ENCODE assay signal across 21 cellular contexts in the genomic region with DNA sequence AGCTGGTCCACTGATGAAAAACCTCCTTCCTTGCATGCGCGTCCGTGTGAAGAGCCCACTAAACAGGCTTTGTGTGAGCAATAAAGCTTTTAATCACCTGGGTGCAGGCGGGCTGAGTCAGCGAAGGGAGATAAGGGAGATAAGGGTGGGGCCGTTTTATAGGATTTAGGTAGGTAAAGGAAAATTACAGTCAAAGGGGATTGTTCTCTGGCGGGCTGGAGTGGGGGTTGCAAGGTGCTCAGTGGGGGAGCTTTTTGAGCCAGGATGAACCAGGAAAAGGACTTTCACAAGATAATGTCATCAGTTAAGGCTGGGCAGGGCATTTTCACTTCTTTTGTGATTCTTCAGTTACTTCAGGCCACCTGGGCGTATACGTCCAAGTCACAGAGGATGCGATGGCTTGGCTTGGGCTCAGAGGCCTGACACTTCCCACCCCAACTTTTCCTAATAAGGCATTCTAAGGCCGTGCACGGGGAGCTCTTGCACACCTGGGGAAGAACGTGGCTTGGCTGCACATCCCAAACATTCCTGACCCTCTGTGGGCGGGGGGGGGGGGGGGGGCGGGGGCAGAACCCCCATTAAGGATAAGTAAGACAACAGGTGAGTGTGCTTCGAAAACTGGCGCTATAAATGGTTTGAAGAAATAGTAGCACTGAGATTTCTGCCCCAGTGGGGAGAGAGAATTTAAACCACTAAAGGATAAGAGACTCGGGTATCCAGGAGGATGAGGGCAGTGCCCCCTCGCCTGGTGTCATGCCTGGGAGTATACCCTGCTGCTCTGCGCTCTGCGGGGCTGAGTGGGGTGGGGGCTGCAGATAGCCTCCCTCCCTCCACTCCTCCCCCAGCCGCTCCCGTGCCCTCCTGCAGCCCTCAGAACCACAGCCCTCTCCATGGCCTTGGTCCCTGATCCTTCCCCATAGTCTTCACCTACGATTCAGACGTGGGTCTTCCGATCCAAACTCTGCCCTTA.
A peak's percentile ranks its signal among the peaks of the same experiment; 100 is the strongest.
DNase-seq lines count a peak whose midpoint lies in the region; ATAC-seq and TF ChIP-seq lines count a peak whose summit lies in the region.
"Had no signal": no experiment of that assay in that cellular context is flagged by ENCODE, and none has a peak within 500 bp of the region (broad histone marks: within the 10 kb centered on the region; RNA-seq: fewer than 3 reads in every experiment).

No MANE protein-coding gene starts in this region.

- peak overlapping the region; percentile 99 for H2BK120ac ChIP-seq in H9 (ENCODE audit: low read depth, low read length, poor library complexity, severe bottlenecking)

- H2AK5ac ChIP-seq in H9 (ENCODE audit: insufficient read length, low read length), result peak overlapping the region; percentile 55

- H3K27ac ChIP-seq in H9 (ENCODE audit: insufficient read length, low read depth, low read length) (peak overlapping the region; percentile 97), gastroesophageal sphincter (no peak overlapping the region), neural progenitor cell (no peak overlapping the region), upper lobe of right lung (no peak overlapping the region)
- H3K27ac ChIP-seq: SJSA1, suprapubic skin had no signal

- H3K79me2 ChIP-seq in H9 (ENCODE audit: insufficient read depth, low read length) (no peaks in the 10 kb centered on the region), neural progenitor cell (ENCODE audit: low read depth) (no peaks in the 10 kb centered on the region)

- no peaks in the 10 kb centered on the region; a peak in 1 of 5 replicates for H3K9me3 Mint-ChIP-seq in H9
- no peaks in the 10 kb centered on the region for H3K9me3 Mint-ChIP-seq in neural progenitor cell
- H3K9me3 Mint-ChIP-seq: HFFc6, natural killer cell had no signal

- H3K14ac ChIP-seq in H9 (ENCODE audit: insufficient read depth, low read length), result peak overlapping the region; percentile 97

- H3K56ac ChIP-seq in H9 (ENCODE audit: insufficient read length, low read depth, low read length), result no peak overlapping the region

- H3K4me2 ChIP-seq in H9 (ENCODE audit: insufficient read depth, insufficient read length, low read length) (peak overlapping the region; percentile 28), neural progenitor cell (peak overlapping the region; percentile 10)

- H3K27me3 Mint-ChIP-seq in H9 (ENCODE audit: low read depth), result no peaks in the 10 kb centered on the region; the same call in 1 of the 2 replicates
- H3K27me3 Mint-ChIP-seq in neural progenitor cell (ENCODE audit: insufficient read depth, low read depth), result peaks cover 2% of the 10 kb centered on the region

- H2AFZ ChIP-seq in H9 (ENCODE audit: low read length) (no peak overlapping the region), neural progenitor cell (replicated peaks) (no peak overlapping the region)

- H3K27me3 ChIP-seq in H9 (ENCODE audit: insufficient read depth, low read length) (no peaks in the 10 kb centered on the region), NT2/D1 (ENCODE audit: insufficient read depth, insufficient read length) (no peaks in the 10 kb centered on the region), gastroesophageal sphincter (no peaks in the 10 kb centered on the region), neural progenitor cell (no peaks in the 10 kb centered on the region), upper lobe of right lung (no peaks in the 10 kb centered on the region)
- H3K27me3 ChIP-seq: MG63, SJSA1, suprapubic skin had no signal

- peaks cover 11% of the 10 kb centered on the region for H3F3A ChIP-seq in neural progenitor cell (ENCODE audit: low read depth)

- DNase-seq in H9 (peak; percentile 88), NT2/D1 (ENCODE audit: low read depth, low spot score) (peak; percentile 32), neural progenitor cell (ENCODE audit: low spot score) (no peak), upper lobe of right lung (no peak)
- DNase-seq in stimulated activated naive CD8-positive, alpha-beta T cell treated with anti-CD3 and anti-CD28 coated beads, Interleukin-15, Interleukin-2, amounts not matched to agents 100 U/mL and 50 U/mL, for 24 hours, result no peak
- DNase-seq: activated CD4-positive, CD25-positive, alpha-beta regulatory T cell treated with anti-CD3 and anti-CD28 coated beads, Interleukin-2, amount 50 U/mL, for 72 hours; activated effector memory CD4-positive, alpha-beta T cell treated with Interleukin-2 at 50 U/mL for 16 hours; GF-D8; HFFc6; islet precursor cell; MG63; natural killer cell; NCI-H2029 treated with DMSO at 0.1 percent for 48 hours; NCI-H524 treated with DMSO at 0.1 percent for 48 hours; stimulated activated CD8-positive, alpha-beta memory T cell treated with anti-CD3 and anti-CD28 coated beads, Interleukin-4, amount 100 ng/mL, for 48 hours; T-helper 2 cell had no signal

- H3K23me2 ChIP-seq in H9 (ENCODE audit: insufficient read length, low read depth, low read length, poor library complexity, severe bottlenecking), result no peaks in the 10 kb centered on the region

- H3K4ac ChIP-seq in H9 (ENCODE audit: low read depth, low read length), result peak overlapping the region; percentile 94

- H3K4me1 Mint-ChIP-seq in H9, result peaks cover 67 to 77% of the 10 kb centered on the region in 2 experiments
- H3K4me1 Mint-ChIP-seq in neural progenitor cell, result peaks cover 30% of the 10 kb centered on the region

- no peak overlapping the region for H3K4me3 ChIP-seq in NT2/D1 (ENCODE audit: insufficient read length, low read depth)
- H3K4me3 ChIP-seq in gastroesophageal sphincter, result no peak overlapping the region
- H3K4me3 ChIP-seq in neural progenitor cell, result no peak overlapping the region
- H3K4me3 ChIP-seq in upper lobe of right lung, result no peak overlapping the region
- H3K4me3 ChIP-seq: GM12878, MG63, SJSA1, suprapubic skin had no signal

- TF ChIP-seq POLR2A in gastroesophageal sphincter (IDR thresholded peaks at IDR 0.05), result no peak

- peak overlapping the region; percentile 95 to 98 (median 96) for H3K27ac Mint-ChIP-seq in H9
- peak overlapping the region; percentile 59 for H3K27ac Mint-ChIP-seq in neural progenitor cell
- H3K27ac Mint-ChIP-seq: HFFc6 had no signal

- H3K36me3 Mint-ChIP-seq in H9 (ENCODE audit: insufficient read depth in 1 of 3, low read depth in 3 of 3) (peaks cover 6 to 11% (median 8%) of the 10 kb centered on the region in 3 experiments), neural progenitor cell (peaks cover 10% of the 10 kb centered on the region)
- H3K36me3 Mint-ChIP-seq: natural killer cell had no signal

- H4K20me1 ChIP-seq in H9 (ENCODE audit: control insufficient read depth, insufficient read depth, insufficient read length) (no peaks in the 10 kb centered on the region), neural progenitor cell (ENCODE audit: low read depth) (peaks cover 4% of the 10 kb centered on the region)

- H3K79me1 ChIP-seq in H9 (ENCODE audit: insufficient read depth, low read depth, low read length, poor library complexity, severe bottlenecking), result no peaks in the 10 kb centered on the region

- no CpG with 5 or more reads among the region's 26 CpGs for WGBS in H9 (ENCODE audit: extremely low coverage, insufficient read length, low lambda C conversion rate)
- WGBS in gastroesophageal sphincter (ENCODE audit: low coverage in 1 of 2), 2 donors, result 76 to 92% methylated on average over 7 to 14 of the region's 26 CpGs

- H2BK15ac ChIP-seq in H9 (ENCODE audit: low read depth, low read length), result no peak overlapping the region

- peak overlapping the region; percentile 86 for H3T11ph ChIP-seq in H9 (ENCODE audit: low read length)

- no peak overlapping the region for H4K8ac ChIP-seq in H9 (replicated peaks; ENCODE audit: insufficient read length, low read depth, low read length)

- TF ChIP-seq CTCF in H9 (conservative IDR thresholded peaks at IDR 0.05) (no peak), gastroesophageal sphincter (IDR thresholded peaks at IDR 0.05) (no peak), neural progenitor cell (IDR thresholded peaks at IDR 0.05) (no peak), upper lobe of right lung (IDR thresholded peaks at IDR 0.05) (no peak)

- no peak overlapping the region for H3K23ac ChIP-seq in H9 (ENCODE audit: insufficient read length, low read depth, low read length)

- peak overlapping the region; percentile 21 to 22; a peak in 4 of 5 replicates for H3K4me3 Mint-ChIP-seq in H9
- H3K4me3 Mint-ChIP-seq in neural progenitor cell, result no peak overlapping the region
- H3K4me3 Mint-ChIP-seq: HFFc6, natural killer cell had no signal

- peak; percentile 42 for ATAC-seq in gastroesophageal sphincter
- ATAC-seq in upper lobe of right lung, result no peak
- ATAC-seq in HG03280 (IDR thresholded peaks at IDR 0.05; ENCODE audit: unreplicated experiment), result no peak
- ATAC-seq in stimulated activated naive CD8-positive, alpha-beta T cell treated with anti-CD3 and anti-CD28 coated beads, Interleukin-15, Interleukin-2, amounts not matched to agents 100 U/mL and 50 U/mL, for 24 hours, result no peak
- ATAC-seq: GM12878, natural killer cell had no signal

- H3K36me3 ChIP-seq in NT2/D1 (ENCODE audit: insufficient read depth, insufficient read length, low read length) (peaks cover 3% of the 10 kb centered on the region), gastroesophageal sphincter (peaks cover 0 to 22% of the 10 kb centered on the region in 2 donors), neural progenitor cell (no peaks in the 10 kb centered on the region), upper lobe of right lung (peaks cover 5% of the 10 kb centered on the region)
- H3K36me3 ChIP-seq: MG63, SJSA1 had no signal

- peak overlapping the region; percentile 83 for H2BK20ac ChIP-seq in H9 (ENCODE audit: low read depth, low read length, poor library complexity, severe bottlenecking)

- H4K91ac ChIP-seq in H9 (ENCODE audit: insufficient read length, low read depth, low read length), result peak overlapping the region; percentile 79

- TF ChIP-seq EP300 in gastroesophageal sphincter (IDR thresholded peaks at IDR 0.05), result no peak

- intact Hi-C loops in upper lobe of right lung (cut with DNase I), result no loop called here

- peak overlapping the region; percentile 94 for H2BK5ac ChIP-seq in H9 (ENCODE audit: insufficient read length, low read length)

- H3K4me1 ChIP-seq in H9 (ENCODE audit: insufficient read depth, low read length), result peaks cover 15% of the 10 kb centered on the region; the same call in 1 of the 2 replicates
- H3K4me1 ChIP-seq in NT2/D1 (ENCODE audit: insufficient read depth, insufficient read length), result peaks cover 20% of the 10 kb centered on the region
- H3K4me1 ChIP-seq in gastroesophageal sphincter, result no peaks in the 10 kb centered on the region
- H3K4me1 ChIP-seq in neural progenitor cell, result peaks cover 31% of the 10 kb centered on the region
- H3K4me1 ChIP-seq in upper lobe of right lung, result no peaks in the 10 kb centered on the region
- H3K4me1 ChIP-seq: SJSA1, suprapubic skin had no signal

- H4K5ac ChIP-seq in H9 (ENCODE audit: insufficient read length, low read depth, low read length), result peak overlapping the region; percentile 77

- peak overlapping the region; percentile 94 for H3K18ac ChIP-seq in H9 (ENCODE audit: insufficient read length, low read depth, low read length)

- peak overlapping the region; percentile 98 for H2BK12ac ChIP-seq in H9 (ENCODE audit: insufficient read length, low read depth, low read length)

- H3K9me3 ChIP-seq in H9 (ENCODE audit: control insufficient read depth, low read depth, low read length) (no peaks in the 10 kb centered on the region), NT2/D1 (ENCODE audit: insufficient read depth, low read length) (no peaks in the 10 kb centered on the region), gastroesophageal sphincter (no peaks in the 10 kb centered on the region), neural progenitor cell (ENCODE audit: low read depth) (no peaks in the 10 kb centered on the region), upper lobe of right lung (no peaks in the 10 kb centered on the region)
- H3K9me3 ChIP-seq: MG63, SJSA1, suprapubic skin had no signal

- peak overlapping the region; percentile 47 for H3K9ac ChIP-seq in H9 (ENCODE audit: extremely low read depth, insufficient read length, low read length)
- peak overlapping the region; percentile 64 for H3K9ac ChIP-seq in NT2/D1 (ENCODE audit: insufficient read length, low read depth)
- no peak overlapping the region for H3K9ac ChIP-seq in neural progenitor cell

Comparison
In these comparisons a context has a peak if more than half of its experiments do, and no peak if none do; other contexts are left out.
1. DNase-seq: peak in H9 (single experiment) and NT2/D1 (single experiment); none in neural progenitor cell (single experiment), upper lobe of right lung (single experiment) and stimulated activated naive CD8-positive, alpha-beta T cell treated with anti-CD3 and anti-CD28 coated beads, Interleukin-15, Interleukin-2, amounts not matched to agents 100 U/mL and 50 U/mL, for 24 hours (single experiment).